In genomic region chr9:121282309-121283071, GRCh38 we compare ENCODE assay signal across 9 cellular contexts. TPM values are rescaled to one million over a fixed set of nuclear protein-coding genes. Genes with fewer than 3 reads are reported as not detected.
DNase-seq lines count a peak whose midpoint lies in the region; ATAC-seq and TF ChIP-seq lines count a peak whose summit lies in the region.
"Had no signal": no experiment of that assay in that cellular context is flagged by ENCODE, and none has a peak within 500 bp of the region (broad histone marks: within the 10 kb centered on the region; RNA-seq: fewer than 3 reads in every experiment).

No MANE protein-coding gene starts in this region.

- H3K9me3 ChIP-seq in adipocyte (ENCODE audit: control insufficient read depth, low read length): no peaks in the 10 kb centered on the region
- H3K9me3 ChIP-seq in hepatocyte (ENCODE audit: low read depth): no peaks in the 10 kb centered on the region
- H3K9me3 ChIP-seq in spleen: no peaks in the 10 kb centered on the region

- peak overlapping the region; percentile 58 for H3K9ac ChIP-seq in adipocyte (ENCODE audit: low read length)

- H3K4me3 ChIP-seq in adipocyte (ENCODE audit: low read length) (peak overlapping the region; percentile 15), hepatocyte (no peak overlapping the region), spleen (peak overlapping the region in 1 of 8 donors; percentile 21)

- peaks cover 25% of the 10 kb centered on the region for H3K79me2 ChIP-seq in hepatocyte

- TF ChIP-seq POLR2A in spleen (IDR thresholded peaks at IDR 0.05): no peak

- H4K20me1 ChIP-seq in hepatocyte (ENCODE audit: insufficient read depth, poor library complexity, severe bottlenecking): no peaks in the 10 kb centered on the region

- peaks cover 95% of the 10 kb centered on the region for H3K4me1 ChIP-seq in adipocyte (ENCODE audit: control insufficient read depth, insufficient read depth, low read length)
- peaks cover 84% of the 10 kb centered on the region for H3K4me1 ChIP-seq in hepatocyte (ENCODE audit: insufficient read depth)
- peaks cover 63 to 100% (median 95%) of the 10 kb centered on the region in 6 donors for H3K4me1 ChIP-seq in spleen

- no peak for TF ChIP-seq CTCF in hepatocyte (IDR thresholded peaks at IDR 0.05; ENCODE audit: poor library complexity)
- no peak for TF ChIP-seq CTCF in spleen (IDR thresholded peaks at IDR 0.05 in 8 of 11, conservative IDR thresholded peaks at IDR 0.05 in 3 of 11)

- H3K27me3 ChIP-seq in adipocyte (replicated peaks; ENCODE audit: control insufficient read depth, insufficient read depth, low read length) (no peaks in the 10 kb centered on the region), hepatocyte (no peaks in the 10 kb centered on the region), spleen (replicated peaks in 1 of 7) (no peaks in the 10 kb centered on the region)

- H3K4me2 ChIP-seq in hepatocyte: peak overlapping the region; percentile 36

- intact Hi-C loops in spleen (cut with DNase I; ENCODE audit: low total_unique reads): no loop called here

- no peak overlapping the region for H2AFZ ChIP-seq in hepatocyte

- H3K36me3 ChIP-seq in adipocyte (ENCODE audit: control insufficient read depth, insufficient read depth, low read length, severe bottlenecking) (peaks cover 4% of the 10 kb centered on the region), hepatocyte (replicated peaks; ENCODE audit: insufficient read depth, low read depth) (no peaks in the 10 kb centered on the region), spleen (peaks cover 0 to 42% (median 0%) of the 10 kb centered on the region in 6 donors)

- H3K9me2 ChIP-seq in hepatocyte (replicated peaks; ENCODE audit: insufficient read depth): no peaks in the 10 kb centered on the region

- in situ Hi-C loops in G401 (cut with HindIII; ENCODE audit: low sequenced_read_pairs): no loop called here

- DNase-seq in GM04504 (ENCODE audit: low read depth) (peak; percentile 86), adipocyte (ENCODE audit: low read depth) (peak; percentile 62), hepatocyte (ENCODE audit: low spot score) (no peak), spleen (no peak), NCI-H146 (lab: John Stamatoyannopoulos, UW) (no peak), G401 (ENCODE audit: low spot score) (no peak), islet precursor cell (no peak)
- DNase-seq: Karpas-422 had no signal

- H3K27ac ChIP-seq in hepatocyte (peak overlapping the region; percentile 95), spleen (peak overlapping the region; percentile 63 to 95 (median 88))

- WGBS in hepatocyte (ENCODE audit: low lambda C conversion rate, missing lambda C conversion rate): 88% methylated on average over 13 of the region's 13 CpGs
- 30 to 39% (median 31%) methylated on average over 7 to 13 of the region's 13 CpGs for WGBS in spleen, 5 donors

- no peak for ATAC-seq in HG02870 (IDR thresholded peaks at IDR 0.05; ENCODE audit: unreplicated experiment)

RNA-seq across cellular contexts. Expression of gene GSN, which starts 14.5 kb away (rescaled TPM):
- total RNA-seq in hepatocyte (369 and 396 TPM in 2 replicates), spleen (100 to 1,000 TPM; 165 to 432 (median 263) TPM)
- polyA plus RNA-seq in hepatocyte (321 and 404 TPM in 2 replicates), spleen (100 to 1,000 TPM; 115 to 252 (median 122) TPM)
- 333 and 366 TPM in 2 replicates for total RNA-seq in G401 (2014; rRNA removed; shearing (Covaris generic))

Comparison
In these comparisons a context has a peak if more than half of its experiments do, and no peak if none do; other contexts are left out.
1. DNase-seq: peak in GM04504 (single experiment) and adipocyte (single experiment); none in hepatocyte (single experiment), spleen (single experiment), NCI-H146 (single experiment), G401 (single experiment) and islet precursor cell (single experiment).